Comparison of ENCODE assay signal across 16 cellular contexts in the genomic region with DNA sequence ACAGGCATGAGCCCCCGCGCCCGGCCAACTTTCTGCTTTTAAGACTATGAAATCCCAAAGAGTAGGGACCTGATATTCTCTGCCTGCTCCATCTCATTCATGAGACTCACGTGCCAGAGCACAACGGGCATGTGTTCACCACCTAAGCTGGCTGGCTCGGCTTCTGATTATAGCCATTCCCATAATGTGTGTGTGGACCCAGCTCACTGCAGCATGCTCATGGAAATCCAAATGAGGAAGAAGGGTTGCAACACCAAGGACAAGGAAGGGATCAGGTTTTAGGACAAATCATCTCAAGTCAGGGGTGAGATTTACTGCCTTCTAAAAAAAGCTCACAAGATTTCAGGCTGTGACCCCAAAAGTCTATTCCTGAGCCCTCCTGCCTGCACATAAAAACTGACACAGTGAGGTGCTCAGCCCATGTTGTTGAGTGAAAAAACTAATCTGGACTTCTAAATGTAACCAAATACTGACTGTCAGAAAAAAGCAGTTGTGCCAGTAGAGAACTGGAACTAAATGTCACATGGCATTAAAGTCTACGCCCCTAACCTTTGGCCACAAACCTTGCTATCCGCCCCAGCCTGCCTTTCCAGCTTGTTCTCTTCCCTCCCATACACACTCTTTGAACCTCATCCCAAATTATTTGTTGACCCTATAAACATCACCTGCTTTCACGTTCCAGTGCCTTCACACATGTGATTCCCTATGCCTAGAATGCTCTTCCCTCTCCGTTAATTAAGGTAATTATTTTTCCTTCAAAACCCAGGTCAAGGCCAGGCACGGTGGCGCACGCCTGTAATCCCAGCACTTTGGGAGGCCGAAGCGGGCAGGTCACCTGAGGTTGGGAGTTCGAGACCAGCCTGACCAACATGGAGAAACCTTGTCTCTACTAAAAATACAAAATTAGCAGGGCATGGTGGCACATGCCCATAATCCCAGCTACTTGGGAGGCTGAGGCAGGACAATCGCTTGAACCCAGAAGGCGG. TPM values are rescaled to one million over a fixed set of nuclear protein-coding genes. Genes with fewer than 3 reads are reported as not detected.
DNase-seq lines count a peak whose midpoint lies in the region; ATAC-seq and TF ChIP-seq lines count a peak whose summit lies in the region.
"Had no signal": no experiment of that assay in that cellular context is flagged by ENCODE, and none has a peak within 500 bp of the region (broad histone marks: within the 10 kb centered on the region; RNA-seq: fewer than 3 reads in every experiment).

No MANE protein-coding gene starts in this region.

- TF ChIP-seq CTCF in Peyer's patch (IDR thresholded peaks at IDR 0.05): no peak
- no peak for TF ChIP-seq CTCF in uterus (IDR thresholded peaks at IDR 0.05)

- no peaks in the 10 kb centered on the region for H3K27me3 ChIP-seq in Peyer's patch
- no peaks in the 10 kb centered on the region for H3K27me3 ChIP-seq in uterus
- H3K27me3 ChIP-seq: suprapubic skin had no signal

- H3K36me3 ChIP-seq in Peyer's patch: no peaks in the 10 kb centered on the region
- no peaks in the 10 kb centered on the region for H3K36me3 ChIP-seq in uterus
- H3K36me3 ChIP-seq: suprapubic skin had no signal

- H3K9me3 ChIP-seq in Peyer's patch: no peaks in the 10 kb centered on the region
- H3K9me3 ChIP-seq in uterus: no peaks in the 10 kb centered on the region
- H3K9me3 ChIP-seq: suprapubic skin had no signal

- TF ChIP-seq POLR2A in Peyer's patch (IDR thresholded peaks at IDR 0.05): no peak
- no peak for TF ChIP-seq POLR2A in uterus (IDR thresholded peaks at IDR 0.05)

- H3K4me1 ChIP-seq in Peyer's patch (peaks cover 0 to 27% (median 2%) of the 10 kb centered on the region in 4 donors), uterus (no peaks in the 10 kb centered on the region)

- intact Hi-C loops in uterus (cut with DNase I; ENCODE audit: low total_unique reads): no loop called here

- H3K27ac ChIP-seq in Peyer's patch: peak overlapping the region in 3 of 4 donors; percentile 34 to 68 (median 48)
- H3K27ac ChIP-seq in uterus: peak overlapping the region; percentile 54 to 56
- H3K27ac ChIP-seq: suprapubic skin had no signal

- ATAC-seq in HG02623 (IDR thresholded peaks at IDR 0.05; ENCODE audit: unreplicated experiment): no peak
- ATAC-seq: CD8-positive, alpha-beta T cell had no signal

- peak overlapping the region in 1 of 4 donors; percentile 30 for H3K4me3 ChIP-seq in Peyer's patch
- H3K4me3 ChIP-seq in uterus: no peak overlapping the region
- H3K4me3 ChIP-seq: suprapubic skin had no signal

- DNase-seq in SKM-1 treated with dmso at 0.1 percent for 144 hours (lab: John Stamatoyannopoulos, UW; ENCODE audit: unreplicated experiment): peak; percentile 18
- no peak for DNase-seq in SKM-1 (lab: John Stamatoyannopoulos, UW; ENCODE audit: unreplicated experiment)
- peak in 1 of 3 donors; percentile 78 for DNase-seq in Peyer's patch
- peak; percentile 21 for DNase-seq in medulla oblongata (ENCODE audit: extremely low spot score)
- DNase-seq in uterus: no peak
- no peak for DNase-seq in NCI-H446 (lab: John Stamatoyannopoulos, UW)
- no peak for DNase-seq in AG08395 (ENCODE audit: low spot score)
- DNase-seq: 8988T; activated CD4-positive, alpha-beta T cell treated with anti-CD3 and anti-CD28 coated beads, Interleukin-2, amount 50 U/mL, for 1 hour; activated naive CD4-positive, alpha-beta T cell treated with anti-CD3 and anti-CD28 coated beads, Interleukin-2, amount 10 ng/mL, durations not matched to agents 7 days and 5 days; CD8-positive, alpha-beta T cell; NCI-H1694; stimulated activated CD4-positive, alpha-beta T cell treated with anti-CD3 and anti-CD28 coated beads, Interleukin-4, amount 100 ng/mL, for 24 hours; stimulated activated CD8-positive, alpha-beta memory T cell treated with anti-CD3 and anti-CD28 coated beads, Interleukin-4, amount 100 ng/mL, for 48 hours had no signal

RNA-seq across cellular contexts. Expression of a gene that starts 9.1 kb away (rescaled TPM):
- total RNA-seq in Peyer's patch: 10 to 100 TPM in 1 of 4 donors, 1 to 10 TPM in 3; 5.9 to 17.0 (median 9.4) TPM
- 10 to 100 TPM in 2 of 4 donors, 1 to 10 TPM in 2; 4.1 to 18.8 (median 11.2) TPM for total RNA-seq in uterus

RNA-seq across cellular contexts. Expression of a gene that starts 19.0 kb away (rescaled TPM):
- 10 to 100 TPM; 21.4 to 36.3 (median 27.8) TPM for total RNA-seq in Peyer's patch
- 100 to 1,000 TPM in 1 of 4 donors, 10 to 100 TPM in 3; 22.5 to 100 (median 45.8) TPM for total RNA-seq in uterus

Comparison
In these comparisons a context has a peak if more than half of its experiments do, and no peak if none do; other contexts are left out.
1. DNase-seq: peak in SKM-1 treated with dmso at 0.1 percent for 144 hours (single experiment) and medulla oblongata (single experiment); none in SKM-1 (single experiment), uterus (0 of 2), NCI-H446 (0 of 2) and AG08395 (single experiment).